In the genomic region with DNA sequence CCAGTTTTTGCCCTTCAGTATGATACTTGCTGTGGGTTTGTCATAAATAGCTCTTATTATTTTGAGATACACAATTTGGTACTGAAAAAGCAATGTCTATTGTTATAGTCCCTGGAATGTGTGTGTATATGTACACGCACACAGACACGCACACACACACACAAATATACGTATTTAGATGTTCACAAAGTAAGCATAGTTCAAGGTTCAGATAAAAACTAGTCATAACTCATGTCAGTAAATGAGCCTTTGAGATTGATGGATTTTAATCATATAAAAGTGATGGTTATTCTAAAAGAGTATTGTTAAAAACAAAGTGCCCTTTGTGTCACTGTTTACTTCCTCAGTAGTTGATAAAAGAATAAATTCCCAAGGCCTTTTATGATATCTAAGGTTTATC, we compare ENCODE assay signal across 25 cellular contexts.
"Had no signal": no experiment of that assay in that cellular context is flagged by ENCODE, and none has a peak within 500 bp of the region (broad histone marks: within the 10 kb centered on the region; RNA-seq: fewer than 3 reads in every experiment).

No MANE protein-coding gene starts in this region.

- H3K9me3 Mint-ChIP-seq: neural crest cell; stimulated activated naive CD8-positive, alpha-beta T cell treated with anti-CD3 and anti-CD28 coated beads, Interleukin-15, Interleukin-2, amounts not matched to agents 100 ng/mL and 50 ng/mL, for 24 hours had no signal

- H3K27ac Mint-ChIP-seq: nephron; stimulated activated naive CD8-positive, alpha-beta T cell treated with anti-CD3 and anti-CD28 coated beads, Interleukin-15, Interleukin-2, amounts not matched to agents 100 ng/mL and 50 ng/mL, for 24 hours had no signal

- ATAC-seq: left colon, left lung, lower lobe of right lung, pancreas, right cardiac atrium, sciatic nerve, upper lobe of right lung had no signal

- H3K4me1 Mint-ChIP-seq: naive B cell had no signal

- DNase-seq: hippocampal formation; kidney; left colon; left lung; lower lobe of right lung; mammary epithelial cell; mesenchymal stem cell; naive B cell; nucleus accumbens; pancreas; posterior cingulate gyrus; retina; right cardiac atrium; stimulated activated CD4-positive, alpha-beta T cell treated with anti-CD3 and anti-CD28 coated beads, Interleukin-12 subunit alpha, Interleukin-12 subunit beta, amount 100 ng/mL, for 4 hours; stimulated activated CD4-positive, alpha-beta T cell treated with anti-CD3 and anti-CD28 coated beads, Interleukin-15, amount 100 ng/mL, for 24 hours; stimulated activated CD4-positive, alpha-beta T cell treated with anti-CD3 and anti-CD28 coated beads, Interleukin-2, amount 100 ng/mL, for 24 hours; stimulated activated CD4-positive, alpha-beta T cell treated with anti-CD3 and anti-CD28 coated beads, Interleukin-4, amount 100 ng/mL, for 1 hour; stimulated activated naive CD4-positive, alpha-beta T cell; tibial artery; trophoblast cell; upper lobe of right lung had no signal

- H3K4me3 Mint-ChIP-seq: naive B cell; nephron; neural crest cell; stimulated activated naive CD8-positive, alpha-beta T cell treated with anti-CD3 and anti-CD28 coated beads, Interleukin-15, Interleukin-2, amounts not matched to agents 100 ng/mL and 50 ng/mL, for 24 hours had no signal

- H3K27me3 Mint-ChIP-seq: naive B cell; stimulated activated naive CD8-positive, alpha-beta T cell treated with anti-CD3 and anti-CD28 coated beads, Interleukin-15, Interleukin-2, amounts not matched to agents 100 ng/mL and 50 ng/mL, for 24 hours had no signal
